In genomic region chr13:27171830-27172494, GRCh38 we compare ENCODE assay signal across 1 cellular context.
TF ChIP-seq lines count a peak whose summit lies in the region.

No MANE protein-coding gene starts in this region.

TF ChIP-seq in HepG2, 621 proteins besides CTCF, POLR2A, EP300 and RAD21 (continued from another document and continues in another):
- TF ChIP-seq GABPA (IDR thresholded peaks at IDR 0.05; ENCODE audit: low read depth, low read length) (no peak), GABPA (CRISPR knock-in tag; IDR thresholded peaks at IDR 0.05; ENCODE audit: low read depth) (no peak), ZNF784 (CRISPR knock-in tag; IDR thresholded peaks at IDR 0.05; ENCODE audit: borderline replicate concordance) (peak; percentile 60; the same call in 1 of the 2 replicates), ZNF670 (CRISPR knock-in tag; IDR thresholded peaks at IDR 0.05; ENCODE audit: borderline replicate concordance) (no peak), ZNF333 (CRISPR knock-in tag; IDR thresholded peaks at IDR 0.05; ENCODE audit: borderline replicate concordance) (no peak), ZNF17 (CRISPR knock-in tag; IDR thresholded peaks at IDR 0.05) (no peak), ZNF382 (CRISPR knock-in tag; IDR thresholded peaks at IDR 0.05; ENCODE audit: borderline replicate concordance) (no peak), ZMYM3 (CRISPR knock-in tag; IDR thresholded peaks at IDR 0.05) (peak; percentile 69; the same call in 1 of the 2 replicates), HDAC2 (CRISPR knock-in tag; IDR thresholded peaks at IDR 0.05) (peak; percentile 54), MATR3 (CRISPR knock-in tag; IDR thresholded peaks at IDR 0.05) (no peak), HNF4A (CRISPR knock-in tag; IDR thresholded peaks at IDR 0.05) (no peak), ARNT2 (CRISPR knock-in tag; IDR thresholded peaks at IDR 0.05; ENCODE audit: low read depth) (no peak), ZSCAN30 (CRISPR knock-in tag; IDR thresholded peaks at IDR 0.05) (no peak), BCL3 (CRISPR knock-in tag; IDR thresholded peaks at IDR 0.05) (0 out of 2 replicates have a peak, but pooled peaks have one; percentile 48), ZNF557 (CRISPR knock-in tag; IDR thresholded peaks at IDR 0.05) (no peak), HNRNPK (IDR thresholded peaks at IDR 0.05; ENCODE audit: low read depth, low read length, poor library complexity, severe bottlenecking) (no peak), RBM22 (optimal IDR thresholded peaks at IDR 0.05; ENCODE audit: low read length) (no peak), YEATS2 (CRISPR knock-in tag; IDR thresholded peaks at IDR 0.05; ENCODE audit: borderline replicate concordance) (no peak), BRD4 (CRISPR knock-in tag; IDR thresholded peaks at IDR 0.05) (no peak), ZNF576 (CRISPR knock-in tag; IDR thresholded peaks at IDR 0.05) (no peak), ZNF639 (CRISPR knock-in tag; conservative IDR thresholded peaks at IDR 0.05) (peak; percentile 19; the same call in 1 of the 2 replicates), ZNF746 (CRISPR knock-in tag; IDR thresholded peaks at IDR 0.05) (peak; percentile 23; the same call in 1 of the 2 replicates), FOXA3 (CRISPR knock-in tag; IDR thresholded peaks at IDR 0.05) (0 out of 2 replicates have a peak, but pooled peaks have one; percentile 12), ZFP90 (CRISPR knock-in tag; IDR thresholded peaks at IDR 0.05; ENCODE audit: borderline replicate concordance) (no peak), ZNF512B (CRISPR knock-in tag; IDR thresholded peaks at IDR 0.05; ENCODE audit: borderline replicate concordance) (0 out of 2 replicates have a peak, but pooled peaks have one; percentile 58), SNAPC5 (CRISPR knock-in tag; IDR thresholded peaks at IDR 0.05; ENCODE audit: borderline replicate concordance) (no peak), ADNP (CRISPR knock-in tag; IDR thresholded peaks at IDR 0.05) (no peak), AKAP8 (CRISPR knock-in tag; IDR thresholded peaks at IDR 0.05) (no peak), ZBTB25 (CRISPR knock-in tag; IDR thresholded peaks at IDR 0.05) (peak; percentile 38; the same call in 1 of the 2 replicates), FOXC1 (CRISPR knock-in tag; IDR thresholded peaks at IDR 0.05; ENCODE audit: borderline replicate concordance) (no peak), ZNF687 (CRISPR knock-in tag; IDR thresholded peaks at IDR 0.05) (peak; percentile 69), SNAPC2 (CRISPR knock-in tag; IDR thresholded peaks at IDR 0.05) (no peak), ZNF512 (CRISPR knock-in tag; IDR thresholded peaks at IDR 0.05) (no peak), ZNF101 (CRISPR knock-in tag; IDR thresholded peaks at IDR 0.05; ENCODE audit: borderline replicate concordance, low read depth) (no peak), TAF15 (IDR thresholded peaks at IDR 0.05; ENCODE audit: low read depth, low read length, poor library complexity, severe bottlenecking) (no peak), ZNF331 (CRISPR knock-in tag; IDR thresholded peaks at IDR 0.05) (no peak), ATF3 (CRISPR knock-in tag; IDR thresholded peaks at IDR 0.05) (0 out of 2 replicates have a peak, but pooled peaks have one; percentile 6), MAZ (IDR thresholded peaks at IDR 0.05; ENCODE audit: borderline replicate concordance, low read depth, low read length) (peak; percentile 68; the same call in 1 of the 2 replicates), MAZ (CRISPR knock-in tag; IDR thresholded peaks at IDR 0.05; ENCODE audit: low read depth) (peak; percentile 86), E2F5 (CRISPR knock-in tag; conservative IDR thresholded peaks at IDR 0.05) (no peak), SOX5 (CRISPR knock-in tag; IDR thresholded peaks at IDR 0.05; ENCODE audit: borderline replicate concordance) (no peak; the same call in 1 of the 2 replicates), ZFP36L1 (CRISPR knock-in tag; IDR thresholded peaks at IDR 0.05) (no peak), PHF20 (CRISPR knock-in tag; IDR thresholded peaks at IDR 0.05) (peak; percentile 24; the same call in 1 of the 2 replicates), BHLHE40 (IDR thresholded peaks at IDR 0.05; ENCODE audit: low read length) (0 out of 2 replicates have a peak, but pooled peaks have one; percentile 18), HES4 (CRISPR knock-in tag; IDR thresholded peaks at IDR 0.05; ENCODE audit: borderline replicate concordance) (no peak), ZNF720 (CRISPR knock-in tag; IDR thresholded peaks at IDR 0.05) (no peak), HOXA5 (CRISPR knock-in tag; IDR thresholded peaks at IDR 0.05) (no peak; the same call in 1 of the 2 replicates), MED1 (CRISPR knock-in tag; IDR thresholded peaks at IDR 0.05) (peak; percentile 43; the same call in 1 of the 2 replicates), RBFOX2 (IDR thresholded peaks at IDR 0.05; ENCODE audit: low read depth, low read length) (0 out of 2 replicates have a peak, but pooled peaks have one; percentile 9), PHF8 (CRISPR knock-in tag; IDR thresholded peaks at IDR 0.05) (peak; percentile 62; the same call in 1 of the 2 replicates), DDIT3 (CRISPR knock-in tag; IDR thresholded peaks at IDR 0.05) (no peak), SAP130 (CRISPR knock-in tag; IDR thresholded peaks at IDR 0.05; ENCODE audit: low read depth) (peak; percentile 63), POLR2G (IDR thresholded peaks at IDR 0.05; ENCODE audit: low read depth, low read length) (no peak)
